In genomic region chr14:84202486-84202885, GRCh38 we compare ENCODE assay signal across 18 cellular contexts.
DNase-seq lines count a peak whose midpoint lies in the region; ATAC-seq and TF ChIP-seq lines count a peak whose summit lies in the region.
"Had no signal": no experiment of that assay in that cellular context is flagged by ENCODE, and none has a peak within 500 bp of the region (broad histone marks: within the 10 kb centered on the region; RNA-seq: fewer than 3 reads in every experiment).

No MANE protein-coding gene starts in this region.

- DNase-seq in SK-MEL-5 (ENCODE audit: low read depth, low spot score) (peak; percentile 4), choroid plexus epithelial cell (ENCODE audit: low read depth) (peak; percentile 53), iPS DF 19.7 (ENCODE audit: low read depth, low spot score) (peak; percentile 5), mesothelial cell of epicardium (ENCODE audit: low spot score in 2 of 2, unreplicated experiment in 2 of 2) (no peak)
- no peak for DNase-seq in activated CD8-positive, alpha-beta memory T cell treated with anti-CD3 and anti-CD28 coated beads, Interleukin-2, amount 10 ng/mL, durations not matched to agents 7 days and 5 days
- DNase-seq in stimulated activated CD8-positive, alpha-beta memory T cell treated with anti-CD3 and anti-CD28 coated beads, Interleukin-4, amount 100 ng/mL, for 48 hours: no peak
- DNase-seq: Calu3; CD8-positive, alpha-beta memory T cell; DMS153; H9; HFFc6; Kasumi-1; NCI-H1417; NCI-H187; NCI-H446 treated with DMSO at 0.1 percent for 48 hours; NCI-H526 treated with DMSO at 0.1 percent for 48 hours had no signal

- in situ Hi-C loops in SK-MEL-5 (cut with HindIII; ENCODE audit: low pct_unique_long_range_greater_than_20kb, low sequenced_read_pairs): no loop called here

- H3K9me3 Mint-ChIP-seq in mesothelial cell of epicardium: peaks cover 16% of the 10 kb centered on the region
- peaks cover 13% of the 10 kb centered on the region for H3K9me3 Mint-ChIP-seq in activated T-helper 17 cell treated with anti-CD3 and anti-CD28 coated beads, Interleukin-2, amount 50 U/mL, for 72 hours
- peaks cover 9% of the 10 kb centered on the region for H3K9me3 Mint-ChIP-seq in activated CD8-positive, alpha-beta memory T cell treated with anti-CD3 and anti-CD28 coated beads, Interleukin-2, amount 10 ng/mL, durations not matched to agents 7 days and 5 days (ENCODE audit: low read depth)

- no peak overlapping the region for H3K4me3 Mint-ChIP-seq in mesothelial cell of epicardium
- no peak overlapping the region for H3K4me3 Mint-ChIP-seq in activated T-helper 17 cell treated with anti-CD3 and anti-CD28 coated beads, Interleukin-2, amount 50 U/mL, for 72 hours
- H3K4me3 Mint-ChIP-seq in activated CD8-positive, alpha-beta memory T cell treated with anti-CD3 and anti-CD28 coated beads, Interleukin-2, amount 10 ng/mL, durations not matched to agents 7 days and 5 days: no peak overlapping the region
- H3K4me3 Mint-ChIP-seq: CD8-positive, alpha-beta memory T cell; H9; HFFc6 had no signal

- no peak overlapping the region for H3K4me3 ChIP-seq in choroid plexus epithelial cell (ENCODE audit: low read depth, low read length)

- CTCF ChIA-PET in activated CD8-positive, alpha-beta memory T cell treated with anti-CD3 and anti-CD28 coated beads, Interleukin-2, amount 10 ng/mL, durations not matched to agents 7 days and 5 days (lab: Charles Lee): no interaction called here

- no peak for TF ChIP-seq CTCF in choroid plexus epithelial cell (conservative IDR thresholded peaks at IDR 0.05; ENCODE audit: low read depth, low read length)
- TF ChIP-seq CTCF in mesothelial cell of epicardium (IDR thresholded peaks at IDR 0.05; ENCODE audit: unreplicated experiment): no peak

- no peak for ATAC-seq in esophagus mucosa
- no peak for ATAC-seq in activated T-helper 17 cell treated with anti-CD3 and anti-CD28 coated beads, Interleukin-2, amount 50 U/mL, for 72 hours (replicated peaks)
- no peak for ATAC-seq in activated CD8-positive, alpha-beta memory T cell treated with anti-CD3 and anti-CD28 coated beads, Interleukin-2, amount 10 ng/mL, durations not matched to agents 7 days and 5 days

- peaks cover 3% of the 10 kb centered on the region for H3K36me3 Mint-ChIP-seq in mesothelial cell of epicardium
- H3K36me3 Mint-ChIP-seq in activated T-helper 17 cell treated with anti-CD3 and anti-CD28 coated beads, Interleukin-2, amount 50 U/mL, for 72 hours (ENCODE audit: low read depth): no peaks in the 10 kb centered on the region
- no peaks in the 10 kb centered on the region for H3K36me3 Mint-ChIP-seq in activated CD8-positive, alpha-beta memory T cell treated with anti-CD3 and anti-CD28 coated beads, Interleukin-2, amount 10 ng/mL, durations not matched to agents 7 days and 5 days
- H3K36me3 Mint-ChIP-seq: CD8-positive, alpha-beta memory T cell had no signal

- H3K27me3 Mint-ChIP-seq in mesothelial cell of epicardium (ENCODE audit: low read depth): no peaks in the 10 kb centered on the region
- no peaks in the 10 kb centered on the region for H3K27me3 Mint-ChIP-seq in activated T-helper 17 cell treated with anti-CD3 and anti-CD28 coated beads, Interleukin-2, amount 50 U/mL, for 72 hours
- no peaks in the 10 kb centered on the region for H3K27me3 Mint-ChIP-seq in activated CD8-positive, alpha-beta memory T cell treated with anti-CD3 and anti-CD28 coated beads, Interleukin-2, amount 10 ng/mL, durations not matched to agents 7 days and 5 days
- H3K27me3 Mint-ChIP-seq: CD8-positive, alpha-beta memory T cell had no signal

- peaks cover 37% of the 10 kb centered on the region for H3K4me1 Mint-ChIP-seq in mesothelial cell of epicardium
- H3K4me1 Mint-ChIP-seq in activated T-helper 17 cell treated with anti-CD3 and anti-CD28 coated beads, Interleukin-2, amount 50 U/mL, for 72 hours: no peaks in the 10 kb centered on the region
- H3K4me1 Mint-ChIP-seq in activated CD8-positive, alpha-beta memory T cell treated with anti-CD3 and anti-CD28 coated beads, Interleukin-2, amount 10 ng/mL, durations not matched to agents 7 days and 5 days: no peaks in the 10 kb centered on the region
- H3K4me1 Mint-ChIP-seq: CD8-positive, alpha-beta memory T cell had no signal

- peak overlapping the region; percentile 68 for H3K27ac Mint-ChIP-seq in mesothelial cell of epicardium
- H3K27ac Mint-ChIP-seq in activated T-helper 17 cell treated with anti-CD3 and anti-CD28 coated beads, Interleukin-2, amount 50 U/mL, for 72 hours: no peak overlapping the region
- H3K27ac Mint-ChIP-seq in activated CD8-positive, alpha-beta memory T cell treated with anti-CD3 and anti-CD28 coated beads, Interleukin-2, amount 10 ng/mL, durations not matched to agents 7 days and 5 days: no peak overlapping the region
- H3K27ac Mint-ChIP-seq: CD8-positive, alpha-beta memory T cell; H9; HFFc6 had no signal

Comparison
In these comparisons a context has a peak if more than half of its experiments do, and no peak if none do; other contexts are left out.
1. DNase-seq: peak in SK-MEL-5 (single experiment), choroid plexus epithelial cell (single experiment) and iPS DF 19.7 (single experiment); none in mesothelial cell of epicardium (0 of 2), activated CD8-positive, alpha-beta memory T cell treated with anti-CD3 and anti-CD28 coated beads, Interleukin-2, amount 10 ng/mL, durations not matched to agents 7 days and 5 days (single experiment) and stimulated activated CD8-positive, alpha-beta memory T cell treated with anti-CD3 and anti-CD28 coated beads, Interleukin-4, amount 100 ng/mL, for 48 hours (single experiment).